In genomic region chr1:187054862-187055757, GRCh38 we compare ENCODE assay signal across 18 cellular contexts.
"Had no signal": no experiment of that assay in that cellular context is flagged by ENCODE, and none has a peak within 500 bp of the region (broad histone marks: within the 10 kb centered on the region; RNA-seq: fewer than 3 reads in every experiment).

No MANE protein-coding gene starts in this region.

- H3K27ac Mint-ChIP-seq: activated CD8-positive, alpha-beta T cell treated with anti-CD3 and anti-CD28 coated beads for 36 hours; activated T-cell treated with anti-CD3 and anti-CD28 coated beads, Interleukin-2, amount 50 U/mL, for 72 hours; WTC11 had no signal

- FAIRE-seq: endometrium had no signal

- H3K27ac ChIP-seq: colonic mucosa, esophagus muscularis mucosa, hepatocyte, thoracic aorta had no signal

- H3K36me3 Mint-ChIP-seq: activated naive CD4-positive, alpha-beta T cell treated with anti-CD3 and anti-CD28 coated beads, Interleukin-2, amount 50 U/mL, for 72 hours; WTC11 had no signal

- H3K4me1 Mint-ChIP-seq: neural crest cell had no signal

- H3K36me3 ChIP-seq: colonic mucosa, esophagus muscularis mucosa, thoracic aorta had no signal

- H3K9me3 Mint-ChIP-seq: activated CD8-positive, alpha-beta T cell treated with anti-CD3 and anti-CD28 coated beads for 36 hours; activated naive CD4-positive, alpha-beta T cell treated with anti-CD3 and anti-CD28 coated beads, Interleukin-2, amount 50 U/mL, for 72 hours; activated T-cell treated with anti-CD3 and anti-CD28 coated beads, Interleukin-2, amount 50 U/mL, for 72 hours; neural crest cell; WTC11 had no signal

- H3K4me2 ChIP-seq: hepatocyte had no signal

- H3K4me3 ChIP-seq: colonic mucosa, esophagus muscularis mucosa, hepatocyte, thoracic aorta had no signal

- H3K27me3 Mint-ChIP-seq: activated CD8-positive, alpha-beta T cell treated with anti-CD3 and anti-CD28 coated beads for 36 hours had no signal

- H3K9me3 ChIP-seq: colonic mucosa, esophagus muscularis mucosa, thoracic aorta had no signal

- ATAC-seq: activated CD8-positive, alpha-beta T cell treated with anti-CD3 and anti-CD28 coated beads for 36 hours; activated naive CD4-positive, alpha-beta T cell treated with anti-CD3 and anti-CD28 coated beads, Interleukin-2, amount 50 U/mL, for 72 hours; activated T-cell treated with anti-CD3 and anti-CD28 coated beads, Interleukin-2, amount 50 U/mL, for 72 hours; sciatic nerve had no signal

- H3K4me1 ChIP-seq: colonic mucosa, esophagus muscularis mucosa had no signal

- H3K4me3 Mint-ChIP-seq: activated CD8-positive, alpha-beta T cell treated with anti-CD3 and anti-CD28 coated beads for 36 hours; activated T-cell treated with anti-CD3 and anti-CD28 coated beads, Interleukin-2, amount 50 U/mL, for 72 hours; neural crest cell; WTC11 had no signal

- DNase-seq: activated CD4-positive, alpha-beta T cell treated with anti-CD3 and anti-CD28 coated beads for 4 hours; activated CD8-positive, alpha-beta memory T cell treated with anti-CD3 and anti-CD28 coated beads, Interleukin-2, amount 50 U/mL, for 4 hours; activated CD8-positive, alpha-beta T cell treated with anti-CD3 and anti-CD28 coated beads for 36 hours; activated gamma-delta T cell; activated T-cell treated with anti-CD3 and anti-CD28 coated beads, Interleukin-2, amount 50 U/mL, for 72 hours; amniotic stem cell; caudate nucleus; colonic mucosa; islet precursor cell; stimulated activated CD4-positive, alpha-beta T cell treated with anti-CD3 and anti-CD28 coated beads, Interleukin-1b, Interleukin-23, amount 100 ng/mL, for 48 hours had no signal

- H3K27me3 ChIP-seq: colonic mucosa, esophagus muscularis mucosa, hepatocyte had no signal
